19 cellular contexts compared by ENCODE assay signal in the genomic region with DNA sequence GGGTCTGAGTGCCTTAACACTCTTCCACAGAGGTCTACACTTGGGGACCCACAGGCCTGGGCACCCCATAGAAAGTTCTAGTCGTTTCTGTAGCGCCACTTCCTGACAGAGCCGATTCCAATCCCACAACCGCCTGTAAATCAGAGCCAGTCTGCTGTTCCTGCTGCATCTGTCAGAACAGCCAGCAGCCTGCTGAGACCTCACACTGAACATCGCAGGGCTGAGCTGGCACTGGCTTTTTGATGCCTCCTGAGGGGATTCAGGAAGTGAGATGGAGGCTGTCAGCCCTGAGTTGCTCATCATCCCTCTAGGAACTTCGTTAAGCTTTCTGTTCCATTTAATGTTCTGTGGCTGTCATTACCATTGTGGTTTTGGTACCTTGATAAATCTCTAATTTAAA. TPM values are rescaled to one million over a fixed set of nuclear protein-coding genes. Genes with fewer than 3 reads are reported as not detected.
A peak's percentile ranks its signal among the peaks of the same experiment; 100 is the strongest.
DNase-seq lines count a peak whose midpoint lies in the region; TF ChIP-seq lines count a peak whose summit lies in the region.
"Had no signal": no experiment of that assay in that cellular context is flagged by ENCODE, and none has a peak within 500 bp of the region (broad histone marks: within the 10 kb centered on the region; RNA-seq: fewer than 3 reads in every experiment).

No MANE protein-coding gene starts in this region.

- no peak overlapping the region for H4K8ac ChIP-seq in trophoblast cell (ENCODE audit: low read depth, low read length)

- H2BK120ac ChIP-seq in trophoblast cell (ENCODE audit: insufficient read depth, low read length, poor library complexity), result no peak overlapping the region

- no peak overlapping the region for H3K9ac ChIP-seq in trophoblast cell (ENCODE audit: low read length)
- H3K9ac ChIP-seq: BLaER1 had no signal

- H3K79me2 ChIP-seq in trophoblast cell (ENCODE audit: control insufficient read depth, insufficient read depth, low read length, poor library complexity), result no peaks in the 10 kb centered on the region

- H3K36me3 Mint-ChIP-seq in endothelial cell (ENCODE audit: low read depth, unreplicated experiment), result peaks cover 41% of the 10 kb centered on the region
- H3K36me3 Mint-ChIP-seq: activated naive CD8-positive, alpha-beta T cell treated with anti-CD3 and anti-CD28 coated beads for 36 hours had no signal

- H3K9me3 Mint-ChIP-seq in endothelial cell (ENCODE audit: unreplicated experiment), result no peaks in the 10 kb centered on the region
- H3K9me3 Mint-ChIP-seq: activated CD4-positive, alpha-beta memory T cell treated with anti-CD3 and anti-CD28 coated beads, Interleukin-2, amount 10 ng/mL, durations not matched to agents 7 days and 5 days; activated naive CD8-positive, alpha-beta T cell treated with anti-CD3 and anti-CD28 coated beads for 36 hours; activated T-cell treated with anti-CD3 and anti-CD28 coated beads, Interleukin-2, amount 50 U/mL, for 72 hours had no signal

- no peak overlapping the region for H3K23ac ChIP-seq in trophoblast cell (ENCODE audit: low read length)

- CTCF ChIA-PET in RWPE1 (lab: Yijun Ruan, JAX), result interaction anchor here (1.3 kb wide), 1 partner anchor 15 kb away, joined by 3 read pairs; no protein-coding TSS in a partner anchor

- WGBS in trophoblast cell (ENCODE audit: extremely low coverage, insufficient coverage, insufficient read length), result no CpG with 5 or more reads among the region's 6 CpGs

- peak overlapping the region; percentile 63 for H2BK12ac ChIP-seq in trophoblast cell (ENCODE audit: low read length)

- no peaks in the 10 kb centered on the region for H3K27me3 ChIP-seq in trophoblast cell (ENCODE audit: insufficient read depth, low read length)
- H3K27me3 ChIP-seq: BLaER1, neutrophil had no signal

- H3K18ac ChIP-seq in trophoblast cell (ENCODE audit: low read length), result no peak overlapping the region

- no peak overlapping the region for H4K91ac ChIP-seq in trophoblast cell (ENCODE audit: low read depth, low read length)

- peak overlapping the region; percentile 42; the same call in 1 of the 2 replicates for H3K27ac ChIP-seq in RWPE1
- H3K27ac ChIP-seq in trophoblast cell (ENCODE audit: low read depth, low read length), result no peak overlapping the region
- H3K27ac ChIP-seq: BLaER1, neutrophil had no signal

- H2BK5ac ChIP-seq in trophoblast cell (ENCODE audit: low read depth, low read length, poor library complexity), result no peak overlapping the region

- H3K4me3 ChIP-seq in AG10803 (ENCODE audit: low read length) (no peak overlapping the region), choroid plexus epithelial cell (ENCODE audit: low read depth, low read length) (no peak overlapping the region), trophoblast cell (ENCODE audit: low read depth, low read length) (no peak overlapping the region)
- H3K4me3 ChIP-seq: BLaER1, lung had no signal

- no peak overlapping the region for H4K12ac ChIP-seq in trophoblast cell (ENCODE audit: low read depth, low read length)

- peaks cover 8% of the 10 kb centered on the region for H3K27me3 Mint-ChIP-seq in endothelial cell (ENCODE audit: unreplicated experiment)
- H3K27me3 Mint-ChIP-seq: activated CD4-positive, alpha-beta memory T cell treated with anti-CD3 and anti-CD28 coated beads, Interleukin-2, amount 10 ng/mL, durations not matched to agents 7 days and 5 days; activated naive CD8-positive, alpha-beta T cell treated with anti-CD3 and anti-CD28 coated beads for 36 hours had no signal

- no peak overlapping the region for H3K14ac ChIP-seq in trophoblast cell (ENCODE audit: low read length)

- no peak overlapping the region for H3K4ac ChIP-seq in trophoblast cell (ENCODE audit: low read depth, low read length)

- in situ Hi-C loops in GM13977 (cut with MboI; ENCODE audit: low pct_unique_long_range_greater_than_20kb, low sequenced_read_pairs, unreplicated experiment), result no loop called here

- peaks cover 4 to 15% of the 10 kb centered on the region in 2 experiments for H3K36me3 ChIP-seq in trophoblast cell (ENCODE audit: control insufficient read depth in 1 of 2, insufficient read depth in 2 of 2, low read length in 2 of 2)
- H3K36me3 ChIP-seq: BLaER1, neutrophil had no signal

- H2AK5ac ChIP-seq in trophoblast cell (ENCODE audit: low read length), result peak overlapping the region; percentile 13

- TF ChIP-seq CTCF in AG10803 (conservative IDR thresholded peaks at IDR 0.05; ENCODE audit: low read length) (no peak), RWPE1 (conservative IDR thresholded peaks at IDR 0.05; ENCODE audit: low read depth) (no peak), choroid plexus epithelial cell (conservative IDR thresholded peaks at IDR 0.05; ENCODE audit: low read depth, low read length) (no peak), endothelial cell (IDR thresholded peaks at IDR 0.05; ENCODE audit: unreplicated experiment) (no peak), GM13977 (IDR thresholded peaks at IDR 0.05; ENCODE audit: extremely low read depth, insufficient read depth, missing control alignments) (no peak)

- no peak overlapping the region for H3K4me2 ChIP-seq in trophoblast cell (ENCODE audit: low read length)
- H3K4me2 ChIP-seq: BLaER1 had no signal

- H3K27ac Mint-ChIP-seq in endothelial cell (ENCODE audit: unreplicated experiment), result no peak overlapping the region
- H3K27ac Mint-ChIP-seq: activated CD4-positive, alpha-beta memory T cell treated with anti-CD3 and anti-CD28 coated beads, Interleukin-2, amount 10 ng/mL, durations not matched to agents 7 days and 5 days; activated naive CD8-positive, alpha-beta T cell treated with anti-CD3 and anti-CD28 coated beads for 36 hours; activated T-cell treated with anti-CD3 and anti-CD28 coated beads, Interleukin-2, amount 50 U/mL, for 72 hours had no signal

- H3K4me1 ChIP-seq in trophoblast cell (ENCODE audit: control insufficient read depth in 1 of 2, insufficient read depth in 2 of 2, low read length in 2 of 2), result peaks cover 3 to 13% of the 10 kb centered on the region in 2 experiments

- H2AFZ ChIP-seq in trophoblast cell (ENCODE audit: insufficient read depth, low read length, poor library complexity), result no peak overlapping the region

- no peaks in the 10 kb centered on the region for H3K9me3 ChIP-seq in trophoblast cell (ENCODE audit: insufficient read depth, low read depth, low read length)
- H3K9me3 ChIP-seq: BLaER1, neutrophil had no signal

- H3K79me1 ChIP-seq in trophoblast cell (ENCODE audit: low read length), result peaks cover 3% of the 10 kb centered on the region

- peaks cover 42% of the 10 kb centered on the region for H3K4me1 Mint-ChIP-seq in endothelial cell (ENCODE audit: unreplicated experiment)
- H3K4me1 Mint-ChIP-seq: activated CD4-positive, alpha-beta memory T cell treated with anti-CD3 and anti-CD28 coated beads, Interleukin-2, amount 10 ng/mL, durations not matched to agents 7 days and 5 days had no signal

- no peak overlapping the region for H3K4me3 Mint-ChIP-seq in endothelial cell (ENCODE audit: unreplicated experiment)
- H3K4me3 Mint-ChIP-seq: activated CD4-positive, alpha-beta memory T cell treated with anti-CD3 and anti-CD28 coated beads, Interleukin-2, amount 10 ng/mL, durations not matched to agents 7 days and 5 days; activated naive CD8-positive, alpha-beta T cell treated with anti-CD3 and anti-CD28 coated beads for 36 hours; activated T-cell treated with anti-CD3 and anti-CD28 coated beads, Interleukin-2, amount 50 U/mL, for 72 hours had no signal

- POLR2A ChIA-PET in RWPE1 (lab: Yijun Ruan, JAX; ENCODE audit: low non-redundant PET), result no interaction called here

- DNase-seq in AG10803 (ENCODE audit: low read depth) (peak; percentile 16), RWPE1 (ENCODE audit: low spot score) (no peak), choroid plexus epithelial cell (ENCODE audit: low read depth) (peak; percentile 52), trophoblast cell (no peak), endothelial cell (ENCODE audit: low spot score) (no peak), HuH-7 (ENCODE audit: low spot score) (no peak), GM13977 (ENCODE audit: low spot score) (no peak)
- no peak for DNase-seq in activated CD8-positive, alpha-beta memory T cell treated with anti-CD3 and anti-CD28 coated beads for 24 hours
- DNase-seq: activated CD4-positive, alpha-beta memory T cell treated with anti-CD3 and anti-CD28 coated beads, Interleukin-2, amount 10 ng/mL, durations not matched to agents 7 days and 5 days; activated naive CD8-positive, alpha-beta T cell treated with anti-CD3 and anti-CD28 coated beads for 36 hours; activated T-cell treated with anti-CD3 and anti-CD28 coated beads, Interleukin-2, amount 50 U/mL, for 72 hours; DMS153; NCI-H1417 treated with DMSO at 0.1 percent for 48 hours; NCI-H345; small intestine; stimulated activated naive CD4-positive, alpha-beta T cell treated with Interleukin-2 at 50 U/mL for 16 hours had no signal

RNA-seq across cellular contexts. Expression of a gene that starts 48.9 kb away (rescaled TPM):
- polyA plus RNA-seq in trophoblast cell (2013), result 29.5 and 31.4 TPM in 2 replicates
- total RNA-seq in endothelial cell (ENCODE audit: unreplicated experiment), result 203 TPM

Comparison
In these comparisons a context has a peak if more than half of its experiments do, and no peak if none do; other contexts are left out.
1. DNase-seq: peak in AG10803 (single experiment) and choroid plexus epithelial cell (single experiment); none in RWPE1 (single experiment), trophoblast cell (0 of 2), activated CD8-positive, alpha-beta memory T cell treated with anti-CD3 and anti-CD28 coated beads for 24 hours (single experiment), endothelial cell (single experiment), HuH-7 (single experiment) and GM13977 (single experiment).